In genomic region chr18:28584726-28585125, GRCh38 we compare ENCODE assay signal across 13 cellular contexts.
DNase-seq lines count a peak whose midpoint lies in the region; ATAC-seq and TF ChIP-seq lines count a peak whose summit lies in the region.
"Had no signal": no experiment of that assay in that cellular context is flagged by ENCODE, and none has a peak within 500 bp of the region (broad histone marks: within the 10 kb centered on the region; RNA-seq: fewer than 3 reads in every experiment).

No MANE protein-coding gene starts in this region.

- H3K4me3 ChIP-seq in HCT116 (replicated peaks in 1 of 2; ENCODE audit: low read depth in 1 of 2, low read length in 2 of 2) = no peak overlapping the region
- no peak overlapping the region for H3K4me3 ChIP-seq in adipocyte (ENCODE audit: low read length)

- no peaks in the 10 kb centered on the region for H3K79me2 ChIP-seq in HCT116 (ENCODE audit: insufficient read depth, low read length)

- no peaks in the 10 kb centered on the region for H3K4me1 Mint-ChIP-seq in activated CD4-positive, alpha-beta T cell treated with anti-CD3 and anti-CD28 coated beads, Interleukin-2, amount 10 ng/mL, durations not matched to agents 7 days and 5 days
- H3K4me1 Mint-ChIP-seq: central memory CD8-positive, alpha-beta T cell had no signal

- peak overlapping the region; percentile 45 for H3K4me2 ChIP-seq in HCT116 (ENCODE audit: low read length)

- intact Hi-C loops in HCT116 (cut with micrococcal nuclease) = no loop called here

- H3K4me1 ChIP-seq in HCT116 (ENCODE audit: control insufficient read depth in 1 of 2, insufficient read depth in 2 of 2, low read length in 2 of 2) (peaks cover 3 to 8% of the 10 kb centered on the region in 2 experiments; a peak in 2 of 4 replicates), adipocyte (ENCODE audit: control insufficient read depth, insufficient read depth, low read length) (peaks cover 10% of the 10 kb centered on the region)

- H3K27me3 ChIP-seq in HCT116 (ENCODE audit: insufficient read depth, low read length) (no peaks in the 10 kb centered on the region), adipocyte (replicated peaks; ENCODE audit: control insufficient read depth, insufficient read depth, low read length) (no peaks in the 10 kb centered on the region)

- H3K27ac ChIP-seq in HCT116 (ENCODE audit: low read depth, low read length) = no peak overlapping the region

- DNase-seq in HCT116 (ENCODE audit: low read depth, low spot score) (peak; percentile 18), adipocyte (ENCODE audit: low read depth) (peak; percentile 87), iPS DF 19.7 (ENCODE audit: low read depth, low spot score) (peak; percentile 23), smooth muscle cell of the brain vasculature (ENCODE audit: low read depth, low spot score) (peak; percentile 26)
- no peak for DNase-seq in activated CD4-positive, alpha-beta T cell treated with anti-CD3 and anti-CD28 coated beads, Interleukin-2, amount 10 ng/mL, durations not matched to agents 7 days and 5 days
- DNase-seq: activated T-cell treated with anti-CD3 and anti-CD28 coated beads for 4 hours; DMS79 treated with DMSO at 0.1 percent for 48 hours; NCI-H1048; stimulated activated CD4-positive, alpha-beta T cell treated with anti-CD3 and anti-CD28 coated beads, Interleukin-12 subunit alpha, Interleukin-12 subunit beta, amount 100 ng/mL, for 4 hours; T-helper 9 cell had no signal

- no peaks in the 10 kb centered on the region for H4K20me1 ChIP-seq in HCT116 (ENCODE audit: insufficient read depth)

- H3K9ac ChIP-seq in HCT116 (ENCODE audit: low read length) (no peak overlapping the region), adipocyte (ENCODE audit: low read length) (no peak overlapping the region)

- ATAC-seq in HCT116 (peak; percentile 80), GM21619 (IDR thresholded peaks at IDR 0.05; ENCODE audit: unreplicated experiment) (no peak), HG02610 (IDR thresholded peaks at IDR 0.05; ENCODE audit: unreplicated experiment) (no peak)

- no peak for TF ChIP-seq CTCF in HCT116 (IDR thresholded peaks at IDR 0.05 in 2 of 3, conservative IDR thresholded peaks at IDR 0.05 in 1 of 3; ENCODE audit: borderline replicate concordance in 1 of 3, insufficient read depth in 1 of 3, low read depth in 2 of 3, low read length in 2 of 3)

- no peak for TF ChIP-seq POLR2A in HCT116 (IDR thresholded peaks at IDR 0.05; ENCODE audit: borderline replicate concordance, extremely low read depth, insufficient read depth, insufficient read length)

- BruUV-seq in HCT116 (replicated peaks; lab: Mats Ljungman, UMichigan) = no TSS peak

- CTCF ChIA-PET in HCT116 (lab: Charles Lee) = no interaction called here
- CTCF ChIA-PET in activated CD4-positive, alpha-beta T cell treated with anti-CD3 and anti-CD28 coated beads, Interleukin-2, amount 10 ng/mL, durations not matched to agents 7 days and 5 days (lab: Charles Lee) = no interaction called here

- no peak for TF ChIP-seq RAD21 in HCT116 (IDR thresholded peaks at IDR 0.05; ENCODE audit: low read depth)

- H3K9me3 Mint-ChIP-seq in activated CD4-positive, alpha-beta T cell treated with anti-CD3 and anti-CD28 coated beads, Interleukin-2, amount 10 ng/mL, durations not matched to agents 7 days and 5 days = no peaks in the 10 kb centered on the region

- no peak overlapping the region for H3K27ac Mint-ChIP-seq in activated CD4-positive, alpha-beta T cell treated with anti-CD3 and anti-CD28 coated beads, Interleukin-2, amount 10 ng/mL, durations not matched to agents 7 days and 5 days

- H3K9me3 ChIP-seq in HCT116 (ENCODE audit: control insufficient read depth in 1 of 2, insufficient read depth in 1 of 2, low read depth in 1 of 2, low read length in 2 of 2) (no peaks in the 10 kb centered on the region), adipocyte (ENCODE audit: control insufficient read depth, low read length) (no peaks in the 10 kb centered on the region)

- H3K36me3 ChIP-seq in HCT116 (ENCODE audit: control insufficient read depth in 1 of 2, insufficient read depth in 2 of 2, low read length in 2 of 2) (no peaks in the 10 kb centered on the region), adipocyte (ENCODE audit: control insufficient read depth, insufficient read depth, low read length, severe bottlenecking) (no peaks in the 10 kb centered on the region)

- H3K36me3 Mint-ChIP-seq in activated CD4-positive, alpha-beta T cell treated with anti-CD3 and anti-CD28 coated beads, Interleukin-2, amount 10 ng/mL, durations not matched to agents 7 days and 5 days (ENCODE audit: low read depth) = no peaks in the 10 kb centered on the region

- POLR2A ChIA-PET in HCT116 (lab: Charles Lee) = no interaction called here
- POLR2A ChIA-PET in activated CD4-positive, alpha-beta T cell treated with anti-CD3 and anti-CD28 coated beads, Interleukin-2, amount 10 ng/mL, durations not matched to agents 7 days and 5 days (lab: Charles Lee) = no interaction called here

- no peaks in the 10 kb centered on the region for H3K27me3 Mint-ChIP-seq in activated CD4-positive, alpha-beta T cell treated with anti-CD3 and anti-CD28 coated beads, Interleukin-2, amount 10 ng/mL, durations not matched to agents 7 days and 5 days
- H3K27me3 Mint-ChIP-seq: central memory CD8-positive, alpha-beta T cell had no signal

- H2AFZ ChIP-seq in HCT116 (ENCODE audit: low read depth, low read length, poor library complexity, severe bottlenecking) = peak overlapping the region; percentile 40

- RAD21 ChIA-PET in HCT116 (lab: Charles Lee; ENCODE audit: low non-redundant PET in 1 of 2, low total read pairs in 2 of 2, uncharacterized antibody in 2 of 2, unreplicated experiment in 2 of 2) = no interaction called here

- no peak overlapping the region for H3K4me3 Mint-ChIP-seq in activated CD4-positive, alpha-beta T cell treated with anti-CD3 and anti-CD28 coated beads, Interleukin-2, amount 10 ng/mL, durations not matched to agents 7 days and 5 days
- H3K4me3 Mint-ChIP-seq: central memory CD8-positive, alpha-beta T cell had no signal

- no peaks in the 10 kb centered on the region for H3K9me2 ChIP-seq in HCT116 (ENCODE audit: insufficient read depth)

TF ChIP-seq in HCT116, 20 proteins besides CTCF, POLR2A, EP300 and RAD21:
- TF ChIP-seq CBX3 (IDR thresholded peaks at IDR 0.05; ENCODE audit: low read depth) (no peak), SP1 (IDR thresholded peaks at IDR 0.05; ENCODE audit: low read depth) (no peak), CEBPB (IDR thresholded peaks at IDR 0.05; ENCODE audit: low read depth) (no peak), JUND (IDR thresholded peaks at IDR 0.05) (no peak), SRF (IDR thresholded peaks at IDR 0.05; ENCODE audit: low read depth) (no peak), ELF1 (IDR thresholded peaks at IDR 0.05; ENCODE audit: borderline replicate concordance, low read depth) (no peak)
- TF ChIP-seq, protein P1, sequence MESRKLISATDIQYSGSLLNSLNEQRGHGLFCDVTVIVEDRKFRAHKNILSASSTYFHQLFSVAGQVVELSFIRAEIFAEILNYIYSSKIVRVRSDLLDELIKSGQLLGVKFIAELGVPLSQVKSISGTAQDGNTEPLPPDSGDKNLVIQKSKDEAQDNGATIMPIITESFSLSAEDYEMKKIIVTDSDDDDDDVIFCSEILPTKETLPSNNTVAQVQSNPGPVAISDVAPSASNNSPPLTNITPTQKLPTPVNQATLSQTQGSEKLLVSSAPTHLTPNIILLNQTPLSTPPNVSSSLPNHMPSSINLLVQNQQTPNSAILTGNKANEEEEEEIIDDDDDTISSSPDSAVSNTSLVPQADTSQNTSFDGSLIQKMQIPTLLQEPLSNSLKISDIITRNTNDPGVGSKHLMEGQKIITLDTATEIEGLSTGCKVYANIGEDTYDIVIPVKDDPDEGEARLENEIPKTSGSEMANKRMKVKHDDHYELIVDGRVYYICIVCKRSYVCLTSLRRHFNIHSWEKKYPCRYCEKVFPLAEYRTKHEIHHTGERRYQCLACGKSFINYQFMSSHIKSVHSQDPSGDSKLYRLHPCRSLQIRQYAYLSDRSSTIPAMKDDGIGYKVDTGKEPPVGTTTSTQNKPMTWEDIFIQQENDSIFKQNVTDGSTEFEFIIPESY (IDR thresholded peaks at IDR 0.05; ENCODE audit: extremely low read depth, insufficient replicate concordance, low read length) = no peak
